20 cellular contexts compared by ENCODE assay signal in the genomic region with DNA sequence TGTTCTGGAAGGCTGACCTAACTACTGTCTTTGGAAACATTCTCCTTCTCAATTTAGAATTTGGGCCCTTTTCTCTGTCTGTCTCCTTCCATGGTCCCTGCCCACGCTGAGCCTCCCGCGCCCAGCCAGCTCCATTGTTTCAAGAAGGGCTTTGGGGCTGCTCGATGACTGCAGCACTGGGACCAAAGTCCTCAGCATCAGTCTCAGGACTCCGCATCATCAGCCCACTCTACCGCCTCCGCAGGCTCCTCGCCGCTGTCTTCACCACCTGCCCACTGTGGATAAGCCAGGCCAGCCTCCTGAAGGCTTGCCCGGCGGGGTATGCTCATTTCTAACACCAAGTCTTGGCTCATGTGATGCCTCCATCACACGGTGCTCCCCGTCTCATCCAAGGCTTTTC.
A peak's percentile ranks its signal among the peaks of the same experiment; 100 is the strongest.
DNase-seq lines count a peak whose midpoint lies in the region; ATAC-seq and TF ChIP-seq lines count a peak whose summit lies in the region.
"Had no signal": no experiment of that assay in that cellular context is flagged by ENCODE, and none has a peak within 500 bp of the region (broad histone marks: within the 10 kb centered on the region; RNA-seq: fewer than 3 reads in every experiment).

No MANE protein-coding gene starts in this region.

- H3K27ac ChIP-seq in BLaER1 (no peak overlapping the region), VCaP (peak overlapping the region; percentile 84), subcutaneous abdominal adipose tissue (ENCODE audit: low read depth, low read length) (peak overlapping the region; percentile 66)
- H3K27ac ChIP-seq: PC-9 had no signal

- H3K36me3 Mint-ChIP-seq in immature natural killer cell: peaks cover 5 to 9% (median 8%) of the 10 kb centered on the region in 3 donors

- H3K27me3 ChIP-seq in BLaER1 (no peaks in the 10 kb centered on the region), subcutaneous abdominal adipose tissue (ENCODE audit: control insufficient read depth in 5 of 5, insufficient read depth in 4 of 5, low read length in 5 of 5) (no peaks in the 10 kb centered on the region)

- peak overlapping the region in 1 of 5 donors; percentile 9 for H3K4me3 Mint-ChIP-seq in immature natural killer cell

- DNase-seq in immature natural killer cell: no peak
- DNase-seq in stimulated activated naive CD4-positive, alpha-beta T cell treated with Interleukin-2 at 50 U/mL for 16 hours (lab: John Stamatoyannopoulos, UW): no peak
- DNase-seq in foreskin melanocyte: no peak
- DNase-seq in H4 (ENCODE audit: low spot score): no peak
- DNase-seq: DMS153, EL, HCEC 1CT, IMR-90, Kasumi-1, NCI-H1417, NCI-H1930, NCI-H2171, NCI-H446 treated with DMSO at 0.1 percent for 48 hours, NCI-H748 treated with DMSO at 0.1 percent for 48 hours, PC-9, SHP77 treated with DMSO at 0.1 percent for 48 hours had no signal

- H3K27ac Mint-ChIP-seq in immature natural killer cell: peak overlapping the region; percentile 54 to 87 (median 72)

- peaks cover 74% of the 10 kb centered on the region for H3K4me1 ChIP-seq in BLaER1
- peaks cover 15 to 84% (median 75%) of the 10 kb centered on the region in 5 donors for H3K4me1 ChIP-seq in subcutaneous abdominal adipose tissue (ENCODE audit: control insufficient read depth in 5 of 5, insufficient read depth in 5 of 5, low read length in 5 of 5)

- H3K9me3 Mint-ChIP-seq in immature natural killer cell: no peaks in the 10 kb centered on the region

- no peaks in the 10 kb centered on the region for H3K36me3 ChIP-seq in BLaER1
- peaks cover 0 to 11% (median 7%) of the 10 kb centered on the region in 5 donors for H3K36me3 ChIP-seq in subcutaneous abdominal adipose tissue (ENCODE audit: control insufficient read depth in 5 of 5, insufficient read depth in 5 of 5, low read length in 5 of 5)

- H3K4me3 ChIP-seq in BLaER1: no peak overlapping the region
- no peak overlapping the region for H3K4me3 ChIP-seq in subcutaneous abdominal adipose tissue (ENCODE audit: low read depth in 1 of 5, low read length in 5 of 5)
- H3K4me3 ChIP-seq: PC-9 had no signal

- H3K9me3 ChIP-seq in BLaER1 (no peaks in the 10 kb centered on the region), subcutaneous abdominal adipose tissue (ENCODE audit: control insufficient read depth in 5 of 5, low read length in 5 of 5) (no peaks in the 10 kb centered on the region)

- H3K4me2 ChIP-seq in BLaER1: peak overlapping the region; percentile 84; the same call in 1 of the 2 replicates
- H3K4me2 ChIP-seq: PC-9 had no signal

- H3K4me1 Mint-ChIP-seq in immature natural killer cell: peaks cover 94 to 100% of the 10 kb centered on the region in 2 donors

- peaks cover 3 to 9% (median 3%) of the 10 kb centered on the region in 3 donors for H3K27me3 Mint-ChIP-seq in immature natural killer cell (ENCODE audit: low read depth in 3 of 3)

- H4K20me1 ChIP-seq in BLaER1: no peaks in the 10 kb centered on the region

- no peak for ATAC-seq in GM18909 (IDR thresholded peaks at IDR 0.05; ENCODE audit: poor library complexity, unreplicated experiment)

- TF ChIP-seq CTCF in VCaP (conservative IDR thresholded peaks at IDR 0.05): no peak

- no peak overlapping the region for H3K9ac ChIP-seq in BLaER1
- H3K9ac ChIP-seq in subcutaneous abdominal adipose tissue (ENCODE audit: low read length in 5 of 5): no peak overlapping the region
